Comparison of ENCODE assay signal across 20 cellular contexts in the genomic region with DNA sequence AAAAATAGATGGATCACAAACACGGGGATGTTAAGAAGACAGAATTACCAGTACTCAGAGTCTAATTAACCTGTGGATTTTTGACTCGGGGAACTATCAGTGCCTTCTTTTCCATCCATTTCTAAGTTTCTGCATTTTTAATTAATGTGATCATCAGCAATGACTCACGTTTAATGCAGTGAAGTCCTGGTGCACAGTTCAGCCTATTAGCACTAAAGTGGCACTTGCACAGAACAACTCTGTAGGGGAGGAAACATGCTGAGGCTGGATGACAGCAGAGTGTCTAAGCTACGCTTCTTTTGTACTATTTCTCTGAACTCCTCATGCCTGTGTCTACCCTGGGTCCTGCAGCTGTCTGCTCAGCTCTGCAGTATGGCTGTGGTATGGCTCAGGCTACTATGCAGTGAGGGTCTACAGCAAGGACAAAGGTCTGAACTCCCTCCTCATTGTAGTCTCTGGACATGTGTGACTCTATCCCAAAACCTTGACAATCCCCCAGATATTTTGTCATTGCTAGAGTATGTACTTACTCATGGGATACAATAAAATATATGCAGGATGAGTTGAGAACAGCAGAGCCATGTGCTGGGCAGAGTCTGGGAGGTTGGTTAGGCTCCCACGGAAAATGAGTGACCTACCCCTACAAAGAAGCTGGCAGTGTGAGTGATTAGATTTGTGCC.
DNase-seq lines count a peak whose midpoint lies in the region; ATAC-seq and TF ChIP-seq lines count a peak whose summit lies in the region.
"Had no signal": no experiment of that assay in that cellular context is flagged by ENCODE, and none has a peak within 500 bp of the region (broad histone marks: within the 10 kb centered on the region; RNA-seq: fewer than 3 reads in every experiment).

No MANE protein-coding gene starts in this region.

- H3K36me3 Mint-ChIP-seq in CD14-positive monocyte = no peaks in the 10 kb centered on the region
- H3K36me3 Mint-ChIP-seq: natural killer cell had no signal

- H3K27me3 ChIP-seq in upper lobe of right lung = no peaks in the 10 kb centered on the region
- H3K27me3 ChIP-seq: hepatocyte, suprapubic skin had no signal

- H3K27ac ChIP-seq in RWPE1 = no peak overlapping the region
- H3K27ac ChIP-seq in upper lobe of right lung = no peak overlapping the region
- H3K27ac ChIP-seq: hepatocyte, suprapubic skin had no signal

- ATAC-seq in GM21367 (IDR thresholded peaks at IDR 0.05; ENCODE audit: unreplicated experiment) (no peak), upper lobe of right lung (no peak)
- ATAC-seq: activated CD8-positive, alpha-beta T cell treated with anti-CD3 and anti-CD28 coated beads for 36 hours; natural killer cell had no signal

- H3K4me3 Mint-ChIP-seq in CD14-positive monocyte = no peak overlapping the region
- H3K4me3 Mint-ChIP-seq: activated CD8-positive, alpha-beta T cell treated with anti-CD3 and anti-CD28 coated beads for 36 hours; activated T-cell treated with anti-CD3 and anti-CD28 coated beads, Interleukin-2, amount 50 U/mL, for 24 hours; natural killer cell; T-helper 2 cell treated with Interferon-gamma antibody and Interleukin-4, amounts not matched to agents 5 μg/mL and 100 μg/mL, for 36 hours had no signal

- H3K27ac Mint-ChIP-seq in CD14-positive monocyte = no peak overlapping the region
- H3K27ac Mint-ChIP-seq: activated CD8-positive, alpha-beta T cell treated with anti-CD3 and anti-CD28 coated beads for 36 hours; activated T-cell treated with anti-CD3 and anti-CD28 coated beads, Interleukin-2, amount 50 U/mL, for 24 hours; natural killer cell; T-helper 2 cell treated with Interferon-gamma antibody and Interleukin-4, amounts not matched to agents 5 μg/mL and 100 μg/mL, for 36 hours had no signal

- CTCF ChIA-PET in RWPE1 (lab: Yijun Ruan, JAX) = no interaction called here

- intact Hi-C loops in upper lobe of right lung (cut with DNase I) = no loop called here
- intact Hi-C loops in CD14-positive monocyte (cut with micrococcal nuclease) = no loop called here

- H3K36me3 ChIP-seq in upper lobe of right lung = no peaks in the 10 kb centered on the region
- H3K36me3 ChIP-seq: suprapubic skin had no signal

- H3K9me3 ChIP-seq in upper lobe of right lung = no peaks in the 10 kb centered on the region
- H3K9me3 ChIP-seq: suprapubic skin had no signal

- no peaks in the 10 kb centered on the region for H3K4me1 Mint-ChIP-seq in CD14-positive monocyte
- H3K4me1 Mint-ChIP-seq: natural killer cell had no signal

- peaks cover 0 to 8% (median 5%) of the 10 kb centered on the region in 3 donors for H3K27me3 Mint-ChIP-seq in CD14-positive monocyte (ENCODE audit: low read depth in 3 of 3)

- H3K9me3 Mint-ChIP-seq in CD14-positive monocyte = no peaks in the 10 kb centered on the region
- H3K9me3 Mint-ChIP-seq: activated CD8-positive, alpha-beta T cell treated with anti-CD3 and anti-CD28 coated beads for 36 hours; activated T-cell treated with anti-CD3 and anti-CD28 coated beads, Interleukin-2, amount 50 U/mL, for 24 hours; natural killer cell; T-helper 2 cell treated with Interferon-gamma antibody and Interleukin-4, amounts not matched to agents 5 μg/mL and 100 μg/mL, for 36 hours had no signal

- TF ChIP-seq CTCF in RWPE1 (conservative IDR thresholded peaks at IDR 0.05; ENCODE audit: low read depth) (no peak), fibroblast of mammary gland (conservative IDR thresholded peaks at IDR 0.05; ENCODE audit: control insufficient read depth, insufficient read depth, low read depth, low read length) (no peak), upper lobe of right lung (IDR thresholded peaks at IDR 0.05) (no peak), CD14-positive monocyte (IDR thresholded peaks at IDR 0.05) (no peak)

- no peaks in the 10 kb centered on the region for H3K4me1 ChIP-seq in upper lobe of right lung

- peak; percentile 2 for DNase-seq in EL
- DNase-seq in RWPE1 (ENCODE audit: low spot score) = peak; percentile 41
- DNase-seq in fibroblast of mammary gland (ENCODE audit: low read depth) = peak; percentile 48
- peak; percentile 9 for DNase-seq in renal cortical epithelial cell (ENCODE audit: low read depth)
- no peak for DNase-seq in upper lobe of right lung
- DNase-seq in CD14-positive monocyte (ENCODE audit: low spot score) = no peak
- DNase-seq: activated CD4-positive, CD25-positive, alpha-beta regulatory T cell; activated CD8-positive, alpha-beta T cell treated with anti-CD3 and anti-CD28 coated beads for 36 hours; activated naive CD4-positive, alpha-beta T cell treated with Interleukin-2 at 50 U/mL for 16 hours; activated T-cell treated with anti-CD3 and anti-CD28 coated beads, Interleukin-2, amount 50 U/mL, for 24 hours; COR-L47; effector memory CD4-positive, alpha-beta T cell; natural killer cell; NCI-H1436; NCI-H82; stimulated activated CD8-positive, alpha-beta memory T cell treated with anti-CD3 and anti-CD28 coated beads, Interleukin-4, amount 100 ng/mL, for 48 hours had no signal

- POLR2A ChIA-PET in RWPE1 (lab: Yijun Ruan, JAX; ENCODE audit: low non-redundant PET) = no interaction called here

- H3K4me3 ChIP-seq in fibroblast of mammary gland (ENCODE audit: control insufficient read depth, low read depth, low read length) (no peak overlapping the region), upper lobe of right lung (no peak overlapping the region)
- H3K4me3 ChIP-seq: hepatocyte, suprapubic skin had no signal

Comparison
In these comparisons a context has a peak if more than half of its experiments do, and no peak if none do; other contexts are left out.
1. DNase-seq: peak in EL (single experiment), RWPE1 (single experiment), fibroblast of mammary gland (single experiment) and renal cortical epithelial cell (single experiment); none in upper lobe of right lung (single experiment) and CD14-positive monocyte (single experiment).